In genomic region chr10:75404023-75404334, GRCh38 we compare ENCODE assay signal across 11 cellular contexts. TPM values are rescaled to one million over a fixed set of nuclear protein-coding genes. Genes with fewer than 3 reads are reported as not detected.
A peak's percentile ranks its signal among the peaks of the same experiment; 100 is the strongest.
DNase-seq lines count a peak whose midpoint lies in the region; ATAC-seq, FAIRE-seq and TF ChIP-seq lines count a peak whose summit lies in the region.
"Had no signal": no experiment of that assay in that cellular context is flagged by ENCODE, and none has a peak within 500 bp of the region (broad histone marks: within the 10 kb centered on the region; RNA-seq: fewer than 3 reads in every experiment).

No MANE protein-coding gene starts in this region.

- H3K36me3 ChIP-seq in left ventricle myocardium inferior = peaks cover 8% of the 10 kb centered on the region
- H3K36me3 ChIP-seq in bronchial epithelial cell (ENCODE audit: control insufficient read depth, insufficient read depth, low read length) = peaks cover 2% of the 10 kb centered on the region
- peaks cover 7% of the 10 kb centered on the region for H3K36me3 ChIP-seq in mesodermal cell (ENCODE audit: control insufficient read depth, insufficient read depth, low read length)
- H3K36me3 ChIP-seq in uterus = no peaks in the 10 kb centered on the region

- H3K9me3 ChIP-seq in left ventricle myocardium inferior (replicated peaks) = no peaks in the 10 kb centered on the region
- no peaks in the 10 kb centered on the region for H3K9me3 ChIP-seq in mesodermal cell (ENCODE audit: control insufficient read depth, low read length)
- H3K9me3 ChIP-seq in uterus = no peaks in the 10 kb centered on the region

- ATAC-seq in Right ventricle myocardium inferior = no peak
- ATAC-seq: esophagus mucosa had no signal

- no peak for TF ChIP-seq CTCF in left ventricle myocardium inferior (IDR thresholded peaks at IDR 0.05; ENCODE audit: borderline replicate concordance)
- no peak for TF ChIP-seq CTCF in bronchial epithelial cell (IDR thresholded peaks at IDR 0.05; ENCODE audit: insufficient read depth, low read length, severe bottlenecking)
- no peak for TF ChIP-seq CTCF in uterus (IDR thresholded peaks at IDR 0.05)

- intact Hi-C loops in left ventricle myocardium inferior (cut with micrococcal nuclease) = loop anchor here (10.0 kb wide), 1 partner anchor 511 kb away; no protein-coding TSS in a partner anchor
- intact Hi-C loops in Right ventricle myocardium inferior (cut with DNase I) = loop anchor here (5.0 kb wide), 7 partner anchors 203 to 1603 kb away; no protein-coding TSS in a partner anchor
- intact Hi-C loops in uterus (cut with DNase I; ENCODE audit: low total_unique reads) = no loop called here

- DNase-seq in left ventricle myocardium inferior (no peak), Right ventricle myocardium inferior (ENCODE audit: missing footprints) (no peak), bronchial epithelial cell (ENCODE audit: low read depth) (no peak), uterus (no peak), SIG-M5 treated with dmso at 0.1 percent for 504 hours (lab: John Stamatoyannopoulos, UW; ENCODE audit: unreplicated experiment) (no peak), SKM-1 treated with dmso at 0.1 percent for 144 hours (lab: John Stamatoyannopoulos, UW; ENCODE audit: unreplicated experiment) (no peak)
- no peak for DNase-seq in effector CD4-positive, alpha-beta T cell
- DNase-seq: SHP77 treated with DMSO at 0.1 percent for 48 hours had no signal

- peaks cover 76% of the 10 kb centered on the region for H3K4me1 ChIP-seq in left ventricle myocardium inferior
- peaks cover 31% of the 10 kb centered on the region for H3K4me1 ChIP-seq in mesodermal cell (ENCODE audit: control insufficient read depth, insufficient read depth, low read length, poor library complexity, severe bottlenecking)
- peaks cover 0 to 7% of the 10 kb centered on the region in 2 donors for H3K4me1 ChIP-seq in uterus

- H3K4me3 ChIP-seq in left ventricle myocardium inferior = peak overlapping the region; percentile 93
- peak overlapping the region; percentile 95 for H3K4me3 ChIP-seq in bronchial epithelial cell (ENCODE audit: low read depth, low read length)
- peak overlapping the region; percentile 85 for H3K4me3 ChIP-seq in mesodermal cell (ENCODE audit: extremely low read depth, insufficient read depth, low read length, poor library complexity, severe bottlenecking)
- H3K4me3 ChIP-seq in uterus = peak overlapping the region; percentile 81 to 82

- no peak for FAIRE-seq in bronchial epithelial cell (lab: Jason Lieb, UNC)

- H3K27ac ChIP-seq in left ventricle myocardium inferior (replicated peaks) (peak overlapping the region; percentile 97), mesodermal cell (ENCODE audit: low read depth, low read length, severe bottlenecking) (peak overlapping the region; percentile 94), uterus (peak overlapping the region; percentile 97 to 98)

- 0% methylated on average over 8 to 10 of the region's 15 CpGs for WGBS in mesodermal cell (ENCODE audit: insufficient coverage in 2 of 2), 2 experiments

- H3K27me3 ChIP-seq in left ventricle myocardium inferior (ENCODE audit: low read depth) (peaks cover 8% of the 10 kb centered on the region), bronchial epithelial cell (ENCODE audit: control insufficient read depth, insufficient read depth, low read length) (no peaks in the 10 kb centered on the region), uterus (no peaks in the 10 kb centered on the region)

- TF ChIP-seq POLR2A in uterus (IDR thresholded peaks at IDR 0.05) = no peak

RNA-seq across cellular contexts. Expression of gene ZNF503, which starts 2.4 kb away (rescaled TPM):
- total RNA-seq in left ventricle myocardium inferior = 5.9 TPM
- total RNA-seq in Right ventricle myocardium inferior = 6.0 TPM
- 2.1 and 2.6 TPM in 2 replicates for total RNA-seq in bronchial epithelial cell
- polyA plus RNA-seq in mesodermal cell (2013, experiment 1 of 2) = 35.4 TPM
- 35.7 TPM for polyA plus RNA-seq in mesodermal cell (2013, experiment 2 of 2)
- total RNA-seq in uterus = 10 to 100 TPM; 12.1 to 99.4 (median 26.0) TPM

RNA-seq across cellular contexts. Expression of gene LRMDA, which starts 27.4 kb away (rescaled TPM):
- total RNA-seq in left ventricle myocardium inferior (18.7 TPM), Right ventricle myocardium inferior (22.3 TPM), bronchial epithelial cell (1.6 and 3.1 TPM in 2 replicates), uterus (10 to 100 TPM in 1 of 4 donors, 1 to 10 TPM in 3; 1.5 to 15.7 (median 4.6) TPM)
- polyA plus RNA-seq in mesodermal cell (2013, experiment 1 of 2) = 1.4 TPM
- polyA plus RNA-seq in mesodermal cell (2013, experiment 2 of 2) = 2.9 TPM
- total RNA-seq: G401 had no signal
